11 cellular contexts compared by ENCODE assay signal in the genomic region with DNA sequence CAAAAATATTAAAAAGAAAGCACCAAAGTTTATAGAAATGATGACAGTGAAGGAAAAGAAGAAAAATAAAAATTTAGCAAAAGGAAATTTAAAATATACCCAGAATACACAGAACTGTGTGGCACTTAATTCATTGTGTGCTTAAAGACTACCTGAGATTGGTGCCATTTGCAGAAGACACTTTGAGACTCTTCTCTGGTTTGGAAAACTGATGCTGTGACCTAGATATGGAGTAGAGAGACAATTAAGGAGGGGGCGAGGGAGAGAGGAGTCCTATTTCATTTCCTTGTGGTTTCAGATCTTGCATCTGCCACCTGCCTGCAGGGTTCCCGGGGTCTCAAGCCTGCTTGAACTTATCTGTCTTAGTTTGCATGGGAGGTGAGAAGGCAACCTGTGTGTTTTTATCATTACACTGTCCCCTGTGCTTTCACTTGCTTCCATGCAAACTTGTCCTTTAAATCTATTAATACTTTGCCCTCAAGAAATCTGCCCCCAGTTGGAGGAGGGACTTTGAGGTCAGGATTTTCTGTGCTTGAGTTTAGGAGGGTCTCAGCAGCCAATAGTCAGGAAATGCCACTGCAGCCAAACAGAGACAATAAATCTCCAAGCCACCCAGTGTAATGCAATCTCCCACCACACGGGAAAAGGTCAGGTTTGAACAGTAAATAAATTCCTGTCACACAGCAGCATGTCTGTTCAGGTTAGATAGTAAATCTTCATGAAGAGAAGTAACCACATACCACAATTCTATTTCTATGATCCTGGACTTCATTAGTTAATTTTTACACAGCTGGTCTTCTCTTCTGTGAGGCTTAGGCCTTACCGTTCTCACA.
A peak's percentile ranks its signal among the peaks of the same experiment; 100 is the strongest.
DNase-seq lines count a peak whose midpoint lies in the region; ATAC-seq and TF ChIP-seq lines count a peak whose summit lies in the region.
"Had no signal": no experiment of that assay in that cellular context is flagged by ENCODE, and none has a peak within 500 bp of the region (broad histone marks: within the 10 kb centered on the region; RNA-seq: fewer than 3 reads in every experiment).

No MANE protein-coding gene starts in this region.

- no peak for TF ChIP-seq POLR2A in gastrocnemius medialis (IDR thresholded peaks at IDR 0.05)

- peak; percentile 33 for TF ChIP-seq CTCF in epithelial cell of esophagus (IDR thresholded peaks at IDR 0.05; ENCODE audit: insufficient read depth, low read depth, low read length, missing control alignments)
- peak; percentile 25 to 52 (median 39) for TF ChIP-seq CTCF in gastrocnemius medialis (IDR thresholded peaks at IDR 0.05 in 4 of 5, conservative IDR thresholded peaks at IDR 0.05 in 1 of 5)

- no peaks in the 10 kb centered on the region for H3K27me3 ChIP-seq in gastrocnemius medialis

- in situ Hi-C loops in gastrocnemius medialis (cut with MboI; ENCODE audit: low sequenced_read_pairs in 4 of 4), result no loop called here

- ATAC-seq in gastrocnemius medialis (peak; percentile 25 to 34), HG03520 (IDR thresholded peaks at IDR 0.05; ENCODE audit: unreplicated experiment) (no peak), HG03039 (IDR thresholded peaks at IDR 0.05; ENCODE audit: unreplicated experiment) (no peak)

- H3K4me3 ChIP-seq in epithelial cell of esophagus (ENCODE audit: low read length), result no peak overlapping the region
- no peak overlapping the region for H3K4me3 ChIP-seq in gastrocnemius medialis
- H3K4me3 ChIP-seq: GM23248 had no signal

- DNase-seq in NCI-H2029 (lab: John Stamatoyannopoulos, UW) (peak; percentile 19), NCI-H2029 treated with DMSO at 0.1 percent for 48 hours (lab: John Stamatoyannopoulos, UW) (no peak), NCI-H69 (lab: John Stamatoyannopoulos, UW) (peak; percentile 55), epithelial cell of esophagus (ENCODE audit: low read depth) (peak; percentile 15), gastrocnemius medialis (no peak), NCI-H446 (lab: John Stamatoyannopoulos, UW) (no peak)
- DNase-seq: activated CD4-positive, alpha-beta T cell treated with anti-CD3 and anti-CD28 coated beads, Interleukin-2, amount 10 ng/mL, durations not matched to agents 7 days and 5 days; amniotic stem cell; GM23248 had no signal

- H3K27ac ChIP-seq in gastrocnemius medialis, result peak overlapping the region; percentile 58 to 76 (median 63)
- H3K27ac ChIP-seq: GM23248 had no signal

- H3K36me3 ChIP-seq in gastrocnemius medialis, result no peaks in the 10 kb centered on the region

- peaks cover 39 to 45% of the 10 kb centered on the region in 2 donors for H3K4me1 ChIP-seq in gastrocnemius medialis

- H3K9me3 ChIP-seq in gastrocnemius medialis, result no peaks in the 10 kb centered on the region

- intact Hi-C loops in gastrocnemius medialis (cut with DNase I; ENCODE audit: low total_unique reads), result no loop called here

Comparison
In these comparisons a context has a peak if more than half of its experiments do, and no peak if none do; other contexts are left out.
1. DNase-seq: peak in NCI-H2029 (single experiment), NCI-H69 (single experiment) and epithelial cell of esophagus (single experiment); none in NCI-H2029 treated with DMSO at 0.1 percent for 48 hours (single experiment), gastrocnemius medialis (0 of 2) and NCI-H446 (0 of 2).
2. ATAC-seq: peak in gastrocnemius medialis (2 of 2); none in HG03520 (single experiment) and HG03039 (single experiment).